In the genomic region with DNA sequence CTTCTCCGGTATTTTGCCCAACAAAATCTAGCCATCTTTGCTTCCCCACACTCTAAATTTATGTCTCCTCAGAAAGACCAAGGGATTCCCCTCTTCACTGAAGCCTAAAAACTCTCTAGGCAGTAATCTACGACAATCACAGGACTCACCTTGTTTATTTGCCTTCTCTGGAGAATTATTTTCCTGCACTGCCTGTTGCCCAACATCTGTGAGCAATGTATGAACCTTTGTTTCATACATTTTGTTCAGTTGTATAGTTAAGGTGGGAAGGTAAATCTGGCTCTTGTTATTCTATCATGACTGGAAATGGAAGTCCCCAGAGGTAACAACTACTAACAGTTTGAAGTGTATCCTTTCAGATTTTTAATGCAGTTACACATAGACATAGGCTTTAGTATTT, we compare ENCODE assay signal across 16 cellular contexts. TPM values are rescaled to one million over a fixed set of nuclear protein-coding genes. Genes with fewer than 3 reads are reported as not detected.
DNase-seq lines count a peak whose midpoint lies in the region; ATAC-seq and TF ChIP-seq lines count a peak whose summit lies in the region.
"Had no signal": no experiment of that assay in that cellular context is flagged by ENCODE, and none has a peak within 500 bp of the region (broad histone marks: within the 10 kb centered on the region; RNA-seq: fewer than 3 reads in every experiment).

No MANE protein-coding gene starts in this region.

- intact Hi-C loops in natural killer cell (cut with micrococcal nuclease): no loop called here
- intact Hi-C loops in prostate gland (cut with DNase I): no loop called here

- H3K4me1 Mint-ChIP-seq in CD4-positive, CD25-positive, alpha-beta regulatory T cell: peaks cover 42 to 73% (median 54%) of the 10 kb centered on the region in 4 donors
- peaks cover 45% of the 10 kb centered on the region in 2 donors for H3K4me1 Mint-ChIP-seq in natural killer cell

- 0 out of 2 replicates have a peak, but pooled peaks cover 6% of the 10 kb centered on the region for H4K20me1 ChIP-seq in Karpas-422 (ENCODE audit: insufficient read depth, low read depth, low read length)

- TF ChIP-seq CTCF in choroid plexus epithelial cell (conservative IDR thresholded peaks at IDR 0.05; ENCODE audit: low read depth, low read length) (no peak), natural killer cell (IDR thresholded peaks at IDR 0.05) (no peak), prostate gland (IDR thresholded peaks at IDR 0.05) (no peak), WERI-Rb-1 (IDR thresholded peaks at IDR 0.05; ENCODE audit: low read depth, low read length) (no peak)

- no peak for TF ChIP-seq POLR2A in prostate gland (IDR thresholded peaks at IDR 0.05)

- H3K9me2 ChIP-seq in Karpas-422 (replicated peaks; ENCODE audit: insufficient read depth, low read length): no peaks in the 10 kb centered on the region

- peaks cover 0 to 2% (median 0%) of the 10 kb centered on the region in 7 donors for H3K9me3 Mint-ChIP-seq in CD4-positive, CD25-positive, alpha-beta regulatory T cell
- no peaks in the 10 kb centered on the region for H3K9me3 Mint-ChIP-seq in natural killer cell

- H3K4me3 ChIP-seq in CD4-positive, CD25-positive, alpha-beta regulatory T cell (ENCODE audit: low read depth, low read length): peak overlapping the region; percentile 99
- H3K4me3 ChIP-seq in Karpas-422 (ENCODE audit: low read length) (peak overlapping the region; percentile 75), choroid plexus epithelial cell (ENCODE audit: low read depth, low read length) (peak overlapping the region; percentile 97), prostate gland (no peak overlapping the region), WERI-Rb-1 (ENCODE audit: low read depth, low read length) (no peak overlapping the region)

- peak overlapping the region; percentile 99 to 100 (median 100) for H3K4me3 Mint-ChIP-seq in CD4-positive, CD25-positive, alpha-beta regulatory T cell
- no peak overlapping the region for H3K4me3 Mint-ChIP-seq in natural killer cell

- DNase-seq in CD4-positive, CD25-positive, alpha-beta regulatory T cell: no peak
- no peak for DNase-seq in Karpas-422
- no peak for DNase-seq in choroid plexus epithelial cell (ENCODE audit: low read depth)
- DNase-seq in natural killer cell: no peak
- no peak for DNase-seq in C1 segment of cervical spinal cord (lab: John Stamatoyannopoulos, UW)
- no peak for DNase-seq in prostate gland (ENCODE audit: low spot score)
- no peak for DNase-seq in SW 1271 (lab: John Stamatoyannopoulos, UW)
- DNase-seq in WERI-Rb-1: no peak
- DNase-seq: aorta; DMS79 treated with DMSO at 0.1 percent for 48 hours; NCI-H146; OCI-M1; stimulated activated CD4-positive, alpha-beta T cell treated with anti-CD3 and anti-CD28 coated beads, Interleukin-4, amount 100 ng/mL, for 1 hour; upper lobe of left lung had no signal

- no peaks in the 10 kb centered on the region for H3K27me3 ChIP-seq in CD4-positive, CD25-positive, alpha-beta regulatory T cell (ENCODE audit: control insufficient read depth, insufficient read depth, low read length)
- H3K27me3 ChIP-seq in Karpas-422 (ENCODE audit: low read length) (no peaks in the 10 kb centered on the region), prostate gland (replicated peaks; ENCODE audit: insufficient read depth) (no peaks in the 10 kb centered on the region), WERI-Rb-1 (ENCODE audit: insufficient read depth, low read depth, severe bottlenecking) (no peaks in the 10 kb centered on the region)
- H3K27me3 ChIP-seq: upper lobe of left lung had no signal

- peak overlapping the region in 2 of 3 donors; percentile 5 to 40 for H3K27ac Mint-ChIP-seq in CD4-positive, CD25-positive, alpha-beta regulatory T cell
- peak overlapping the region; percentile 51 to 99 for H3K27ac Mint-ChIP-seq in natural killer cell

- no peak overlapping the region for H2AFZ ChIP-seq in Karpas-422 (ENCODE audit: low read length)

- peaks cover 30% of the 10 kb centered on the region for H3K36me3 Mint-ChIP-seq in CD4-positive, CD25-positive, alpha-beta regulatory T cell
- peaks cover 26% of the 10 kb centered on the region for H3K36me3 Mint-ChIP-seq in natural killer cell

- peak overlapping the region; percentile 28; the same call in 1 of the 2 replicates for H3K9ac ChIP-seq in Karpas-422 (ENCODE audit: low read length)

- H3K79me2 ChIP-seq in Karpas-422 (ENCODE audit: low read length): peaks cover 93% of the 10 kb centered on the region

- H3K4me1 ChIP-seq in CD4-positive, CD25-positive, alpha-beta regulatory T cell (ENCODE audit: control insufficient read depth, insufficient read depth, low read length, poor library complexity, severe bottlenecking): peaks cover 31% of the 10 kb centered on the region
- H3K4me1 ChIP-seq in Karpas-422 (ENCODE audit: low read length): peaks cover 34% of the 10 kb centered on the region
- H3K4me1 ChIP-seq in prostate gland (replicated peaks): peaks cover 4% of the 10 kb centered on the region

- H3K9me3 ChIP-seq in CD4-positive, CD25-positive, alpha-beta regulatory T cell (ENCODE audit: control insufficient read depth in 2 of 2, low read length in 2 of 2): no peaks in the 10 kb centered on the region
- H3K9me3 ChIP-seq in Karpas-422 (ENCODE audit: low read length) (no peaks in the 10 kb centered on the region), prostate gland (no peaks in the 10 kb centered on the region), WERI-Rb-1 (ENCODE audit: severe bottlenecking) (no peaks in the 10 kb centered on the region)
- H3K9me3 ChIP-seq: upper lobe of left lung had no signal

- H3K4me2 ChIP-seq in Karpas-422 (ENCODE audit: low read depth, low read length, poor library complexity, severe bottlenecking): peak overlapping the region; percentile 87

- H3K36me3 ChIP-seq in CD4-positive, CD25-positive, alpha-beta regulatory T cell (ENCODE audit: control insufficient read depth, insufficient read depth, low read length): peaks cover 45% of the 10 kb centered on the region
- peaks cover 37% of the 10 kb centered on the region; the same call in 1 of the 2 replicates for H3K36me3 ChIP-seq in Karpas-422 (ENCODE audit: insufficient read depth, low read length)
- peaks cover 0 to 4% of the 10 kb centered on the region in 2 donors for H3K36me3 ChIP-seq in prostate gland
- peaks cover 70% of the 10 kb centered on the region for H3K36me3 ChIP-seq in WERI-Rb-1

- 66% methylated on average over 2 of the region's 2 CpGs for WGBS in prostate gland

- no peak for ATAC-seq in CD4-positive, CD25-positive, alpha-beta regulatory T cell (ENCODE audit: low read depth in 2 of 2)
- ATAC-seq in natural killer cell: no peak
- ATAC-seq: HCT116 had no signal

- peaks cover 4% of the 10 kb centered on the region for H3K27me3 Mint-ChIP-seq in CD4-positive, CD25-positive, alpha-beta regulatory T cell
- H3K27me3 Mint-ChIP-seq in natural killer cell (ENCODE audit: low read depth in 2 of 2): no peaks in the 10 kb centered on the region

- H3K27ac ChIP-seq in CD4-positive, CD25-positive, alpha-beta regulatory T cell (ENCODE audit: insufficient read depth, low read length, poor library complexity, severe bottlenecking): no peak overlapping the region
- H3K27ac ChIP-seq in Karpas-422 (ENCODE audit: low read length): peak overlapping the region; percentile 41
- H3K27ac ChIP-seq in prostate gland: no peak overlapping the region
- no peak overlapping the region for H3K27ac ChIP-seq in WERI-Rb-1
- H3K27ac ChIP-seq: VCaP had no signal

RNA-seq across cellular contexts. Expression of gene COPA, which starts 2.2 kb away (rescaled TPM):
- 150 TPM for total RNA-seq in CD4-positive, CD25-positive, alpha-beta regulatory T cell
- polyA plus RNA-seq in CD4-positive, CD25-positive, alpha-beta regulatory T cell: 100 to 1,000 TPM; 121 to 140 (median 133) TPM
- 107 TPM in 2 replicates for total RNA-seq in Karpas-422 (2014; rRNA removed; shearing (Covaris generic); ENCODE audit: low replicate concordance)
- 100 to 1,000 TPM; 140 to 167 (median 148) TPM for total RNA-seq in natural killer cell
- 100 to 1,000 TPM; 123 to 129 TPM for total RNA-seq in prostate gland

RNA-seq across cellular contexts. Expression of gene NCSTN, which starts 2.3 kb away (rescaled TPM):
- 80.5 TPM for total RNA-seq in CD4-positive, CD25-positive, alpha-beta regulatory T cell
- 10 to 100 TPM; 59.3 to 66.3 (median 60.7) TPM for polyA plus RNA-seq in CD4-positive, CD25-positive, alpha-beta regulatory T cell
- total RNA-seq in Karpas-422 (2014; rRNA removed; shearing (Covaris generic); ENCODE audit: low replicate concordance): 76.9 and 79.9 TPM in 2 replicates
- total RNA-seq in natural killer cell (100 to 1,000 TPM; 104 to 140 (median 110) TPM), prostate gland (100 to 1,000 TPM in 1 of 2 donors, 10 to 100 TPM in 1; 81.2 to 117 TPM)

RNA-seq across cellular contexts. Expression of gene NHLH1, which starts 26.0 kb away (rescaled TPM):
- not detected for total RNA-seq in CD4-positive, CD25-positive, alpha-beta regulatory T cell
- polyA plus RNA-seq in CD4-positive, CD25-positive, alpha-beta regulatory T cell: under 1 TPM in 1 of 4 donors, not detected in 3; 0.06 TPM
- 0.48 TPM in 1 of 2 replicates, not detected in the other for total RNA-seq in Karpas-422 (2014; rRNA removed; shearing (Covaris generic); ENCODE audit: low replicate concordance)
- total RNA-seq in natural killer cell (under 1 TPM in 2 of 3 donors, not detected in 1; 0.13 to 0.16 TPM), prostate gland (not detected)
- polyA plus RNA-seq: aorta had no signal

RNA-seq across cellular contexts. Expression of gene PEX19, which starts 55.9 kb away (rescaled TPM):
- total RNA-seq in CD4-positive, CD25-positive, alpha-beta regulatory T cell: 44.4 TPM
- 10 to 100 TPM; 55.6 to 61.5 (median 58.8) TPM for polyA plus RNA-seq in CD4-positive, CD25-positive, alpha-beta regulatory T cell
- total RNA-seq in Karpas-422 (2014; rRNA removed; shearing (Covaris generic); ENCODE audit: low replicate concordance): 27.1 and 29.3 TPM in 2 replicates
- total RNA-seq in natural killer cell: 10 to 100 TPM; 41.5 to 48.8 (median 47.8) TPM
- 10 to 100 TPM; 49.6 to 61.0 TPM for total RNA-seq in prostate gland

RNA-seq across cellular contexts. Expression of gene VANGL2, which starts 59.5 kb away (rescaled TPM):
- 0.07 TPM for total RNA-seq in CD4-positive, CD25-positive, alpha-beta regulatory T cell
- polyA plus RNA-seq in CD4-positive, CD25-positive, alpha-beta regulatory T cell: not detected
- 0.07 TPM in 1 of 2 replicates, not detected in the other for total RNA-seq in Karpas-422 (2014; rRNA removed; shearing (Covaris generic); ENCODE audit: low replicate concordance)
- total RNA-seq in natural killer cell (under 1 TPM in 1 of 3 donors, not detected in 2; 0.08 TPM), prostate gland (10 to 100 TPM in 1 of 2 donors, 1 to 10 TPM in 1; 9.7 to 13.6 TPM)

Comparison
In these comparisons a context has a peak if more than half of its experiments do, and no peak if none do; other contexts are left out.
1. H3K4me3 ChIP-seq: peak in CD4-positive, CD25-positive, alpha-beta regulatory T cell (single experiment), Karpas-422 (single experiment) and choroid plexus epithelial cell (single experiment); none in prostate gland (0 of 2) and WERI-Rb-1 (single experiment).